ENCODE assay signal across 9 cellular contexts in genomic region chr5:13866792-13867191, GRCh38.
DNase-seq lines count a peak whose midpoint lies in the region; ATAC-seq and TF ChIP-seq lines count a peak whose summit lies in the region.
"Had no signal": no experiment of that assay in that cellular context is flagged by ENCODE, and none has a peak within 500 bp of the region (broad histone marks: within the 10 kb centered on the region; RNA-seq: fewer than 3 reads in every experiment).

No MANE protein-coding gene starts in this region.

- peaks cover 2% of the 10 kb centered on the region for H3K27me3 Mint-ChIP-seq in glutamatergic neuron (ENCODE audit: unreplicated experiment)
- no peaks in the 10 kb centered on the region for H3K27me3 Mint-ChIP-seq in natural killer cell (ENCODE audit: low read depth in 2 of 2)
- H3K27me3 Mint-ChIP-seq: stimulated activated naive CD8-positive, alpha-beta T cell treated with anti-CD3 and anti-CD28 coated beads, Interleukin-15, Interleukin-2, amounts not matched to agents 100 ng/mL and 50 ng/mL, for 24 hours had no signal

- H3K9me3 Mint-ChIP-seq in glutamatergic neuron (ENCODE audit: unreplicated experiment) (no peaks in the 10 kb centered on the region), natural killer cell (peaks cover 10 to 13% of the 10 kb centered on the region in 2 donors)

- H3K36me3 Mint-ChIP-seq in glutamatergic neuron (ENCODE audit: unreplicated experiment): no peaks in the 10 kb centered on the region
- H3K36me3 Mint-ChIP-seq in natural killer cell: no peaks in the 10 kb centered on the region

- no peaks in the 10 kb centered on the region for H3F3A ChIP-seq in MM.1S (ENCODE audit: insufficient read depth, low read length)

- H3K9me3 ChIP-seq in MM.1S (replicated peaks; ENCODE audit: insufficient read depth, low read length): no peaks in the 10 kb centered on the region
- H3K9me3 ChIP-seq in mucosa of descending colon: no peaks in the 10 kb centered on the region
- H3K9me3 ChIP-seq: pancreas had no signal

- no peaks in the 10 kb centered on the region for H3K4me1 Mint-ChIP-seq in glutamatergic neuron (ENCODE audit: low read depth, unreplicated experiment)
- H3K4me1 Mint-ChIP-seq in natural killer cell: no peaks in the 10 kb centered on the region

- H3K79me2 ChIP-seq in MM.1S (ENCODE audit: low read length): no peaks in the 10 kb centered on the region

- ATAC-seq in mucosa of descending colon (no peak), natural killer cell (no peak)

- no peak overlapping the region for H3K4me3 ChIP-seq in MM.1S (ENCODE audit: low read length)
- H3K4me3 ChIP-seq in astrocyte of the spinal cord (ENCODE audit: low read depth, low read length): no peak overlapping the region
- no peak overlapping the region for H3K4me3 ChIP-seq in mucosa of descending colon
- H3K4me3 ChIP-seq: pancreas had no signal

- H3K36me3 ChIP-seq in MM.1S (replicated peaks; ENCODE audit: insufficient read depth, low read length) (no peaks in the 10 kb centered on the region), mucosa of descending colon (ENCODE audit: low read depth) (no peaks in the 10 kb centered on the region)
- H3K36me3 ChIP-seq: pancreas had no signal

- no peak overlapping the region for H3K27ac ChIP-seq in MM.1S (ENCODE audit: low read length)
- H3K27ac ChIP-seq: pancreas had no signal

- no peaks in the 10 kb centered on the region for H3K9me2 ChIP-seq in MM.1S (replicated peaks; ENCODE audit: insufficient read depth, low read length)

- H2AFZ ChIP-seq in MM.1S (ENCODE audit: low read length): no peak overlapping the region

- in situ Hi-C loops in astrocyte of the spinal cord (cut with HindIII; ENCODE audit: low sequenced_read_pairs): no loop called here

- H4K20me1 ChIP-seq in MM.1S (ENCODE audit: insufficient read depth, low read length): no peaks in the 10 kb centered on the region

- no peak overlapping the region for H3K9ac ChIP-seq in MM.1S (ENCODE audit: low read length)

- H3K4me3 Mint-ChIP-seq in glutamatergic neuron (ENCODE audit: unreplicated experiment) (no peak overlapping the region), natural killer cell (no peak overlapping the region)
- H3K4me3 Mint-ChIP-seq: stimulated activated naive CD8-positive, alpha-beta T cell treated with anti-CD3 and anti-CD28 coated beads, Interleukin-15, Interleukin-2, amounts not matched to agents 100 ng/mL and 50 ng/mL, for 24 hours had no signal

- H3K27me3 ChIP-seq in MM.1S (replicated peaks; ENCODE audit: insufficient read depth, low read length): no peaks in the 10 kb centered on the region
- H3K27me3 ChIP-seq: pancreas had no signal

- intact Hi-C loops in mucosa of descending colon (cut with DNase I, micrococcal nuclease) (no loop called here), natural killer cell (cut with micrococcal nuclease) (no loop called here)

- H3K27ac Mint-ChIP-seq in glutamatergic neuron (ENCODE audit: unreplicated experiment) (no peak overlapping the region), natural killer cell (no peak overlapping the region)
- H3K27ac Mint-ChIP-seq: stimulated activated naive CD8-positive, alpha-beta T cell treated with anti-CD3 and anti-CD28 coated beads, Interleukin-15, Interleukin-2, amounts not matched to agents 100 ng/mL and 50 ng/mL, for 24 hours had no signal

- H3K4me2 ChIP-seq in MM.1S (ENCODE audit: low read depth, low read length): no peak overlapping the region

- H3K4me1 ChIP-seq in MM.1S (ENCODE audit: low read length): no peaks in the 10 kb centered on the region
- no peaks in the 10 kb centered on the region for H3K4me1 ChIP-seq in mucosa of descending colon (ENCODE audit: low read depth)
- H3K4me1 ChIP-seq: pancreas had no signal

- no peak for TF ChIP-seq CTCF in MM.1S (IDR thresholded peaks at IDR 0.05; ENCODE audit: low read length)
- TF ChIP-seq CTCF in astrocyte of the spinal cord (IDR thresholded peaks at IDR 0.05; ENCODE audit: low read depth, low read length): no peak
- no peak for TF ChIP-seq CTCF in mucosa of descending colon (IDR thresholded peaks at IDR 0.05)
- TF ChIP-seq CTCF in glutamatergic neuron (IDR thresholded peaks at IDR 0.05; ENCODE audit: partially characterized antibody, unreplicated experiment): no peak
- no peak for TF ChIP-seq CTCF in natural killer cell (IDR thresholded peaks at IDR 0.05)

- DNase-seq in H4 (ENCODE audit: low spot score) (peak; percentile 42), MM.1S (peak; percentile 32), astrocyte of the spinal cord (ENCODE audit: low read depth, low spot score) (peak; percentile 39), mucosa of descending colon (peak in 2 of 3 donors; percentile 24 to 29), glutamatergic neuron (no peak), natural killer cell (no peak)
- DNase-seq in central memory CD4-positive, alpha-beta T cell: no peak

Comparison
In these comparisons a context has a peak if more than half of its experiments do, and no peak if none do; other contexts are left out.
1. DNase-seq: peak in H4 (single experiment), MM.1S (single experiment), astrocyte of the spinal cord (single experiment) and mucosa of descending colon (2 of 3); none in central memory CD4-positive, alpha-beta T cell (single experiment), glutamatergic neuron (single experiment) and natural killer cell (single experiment).